In genomic region chr4:173211838-173212237, GRCh38 we compare ENCODE assay signal across 10 cellular contexts. TPM values are rescaled to one million over a fixed set of nuclear protein-coding genes. Genes with fewer than 3 reads are reported as not detected.
DNase-seq lines count a peak whose midpoint lies in the region; ATAC-seq and TF ChIP-seq lines count a peak whose summit lies in the region.
"Had no signal": no experiment of that assay in that cellular context is flagged by ENCODE, and none has a peak within 500 bp of the region (broad histone marks: within the 10 kb centered on the region; RNA-seq: fewer than 3 reads in every experiment).

No MANE protein-coding gene starts in this region.

- H3F3A ChIP-seq in SK-N-SH (replicated peaks; ENCODE audit: insufficient read depth), result peaks cover 39% of the 10 kb centered on the region

- no peak for TF ChIP-seq CTCF in SK-N-SH (IDR thresholded peaks at IDR 0.05)

- peak; percentile 73 for ATAC-seq in HG02870 (IDR thresholded peaks at IDR 0.05; ENCODE audit: unreplicated experiment)
- no peak for ATAC-seq in HG03460 (IDR thresholded peaks at IDR 0.05; ENCODE audit: unreplicated experiment)
- ATAC-seq in HG02884 (IDR thresholded peaks at IDR 0.05; ENCODE audit: unreplicated experiment), result no peak

- H4K20me1 ChIP-seq in SK-N-SH (ENCODE audit: insufficient read depth), result no peaks in the 10 kb centered on the region; the same call in 1 of the 2 replicates

- DNase-seq in EL (peak; percentile 74), SK-N-SH (no peak), kidney glomerular epithelial cell (lab: John Stamatoyannopoulos, UW) (peak; percentile 83), activated gamma-delta T cell (lab: John Stamatoyannopoulos, UW) (no peak), T-helper 1 cell (no peak)
- DNase-seq: dorsolateral prefrontal cortex, NCI-H526 treated with DMSO at 0.1 percent for 48 hours had no signal

- peaks cover 27% of the 10 kb centered on the region for H3K79me2 ChIP-seq in SK-N-SH (ENCODE audit: insufficient read depth)

- no peaks in the 10 kb centered on the region for H3K9me3 ChIP-seq in SK-N-SH

- H2AFZ ChIP-seq in SK-N-SH (ENCODE audit: low read depth), result no peak overlapping the region

- TF ChIP-seq RAD21 in SK-N-SH (IDR thresholded peaks at IDR 0.05; ENCODE audit: low read length), result no peak

- CTCF ChIA-PET in SK-N-SH (lab: Yijun Ruan, JAX), result no interaction called here

- H3K4me2 ChIP-seq in SK-N-SH, result peak overlapping the region; percentile 2; the same call in 1 of the 2 replicates

- peak; percentile 10 to 75; a peak in 2 of 4 replicates for TF ChIP-seq EP300 in SK-N-SH (IDR thresholded peaks at IDR 0.05; ENCODE audit: borderline replicate concordance in 1 of 2, low read depth in 1 of 2, low read length in 1 of 2)

- H3K4me3 ChIP-seq in SK-N-SH (ENCODE audit: low read depth in 2 of 2, low read length in 1 of 2), result no peak overlapping the region
- H3K4me3 ChIP-seq: dorsolateral prefrontal cortex had no signal

- H3K4me1 ChIP-seq in SK-N-SH (ENCODE audit: control insufficient read depth in 1 of 2, insufficient read depth in 2 of 2, low read depth in 1 of 2, low read length in 1 of 2), result peaks cover 0 to 44% of the 10 kb centered on the region in 2 experiments; a peak in 3 of 4 replicates

- no peak overlapping the region for H3K9ac ChIP-seq in SK-N-SH

- no peaks in the 10 kb centered on the region for H3K27me3 ChIP-seq in SK-N-SH (ENCODE audit: insufficient read depth)
- H3K27me3 ChIP-seq: dorsolateral prefrontal cortex had no signal

- 10% methylated on average over 1 of the region's 1 CpG for WGBS in SK-N-SH (ENCODE audit: low lambda C conversion rate)

- peak overlapping the region in 1 of 2 experiments; percentile 24; a peak in 1 of 4 replicates for H3K27ac ChIP-seq in SK-N-SH (ENCODE audit: low read depth in 2 of 2, low read length in 1 of 2)
- H3K27ac ChIP-seq: dorsolateral prefrontal cortex had no signal

- H3K36me3 ChIP-seq in SK-N-SH (replicated peaks in 1 of 2; ENCODE audit: control insufficient read depth in 1 of 2, insufficient read depth in 2 of 2, low read length in 1 of 2), result no peaks in the 10 kb centered on the region

- POLR2A ChIA-PET in SK-N-SH (lab: Yijun Ruan, JAX), result no interaction called here

- H3K9me2 ChIP-seq in SK-N-SH, result no peaks in the 10 kb centered on the region

TF ChIP-seq in SK-N-SH, 30 proteins besides CTCF, POLR2A, EP300 and RAD21:
- no peak for TF ChIP-seq SMC3 (IDR thresholded peaks at IDR 0.05; ENCODE audit: low read depth, low read length)
- no peak for TF ChIP-seq GATA2 (CRISPR knock-in tag; IDR thresholded peaks at IDR 0.05)
- TF ChIP-seq CHD2 (IDR thresholded peaks at IDR 0.05; ENCODE audit: low read length, partially characterized antibody), result no peak
- TF ChIP-seq, protein P1, sequence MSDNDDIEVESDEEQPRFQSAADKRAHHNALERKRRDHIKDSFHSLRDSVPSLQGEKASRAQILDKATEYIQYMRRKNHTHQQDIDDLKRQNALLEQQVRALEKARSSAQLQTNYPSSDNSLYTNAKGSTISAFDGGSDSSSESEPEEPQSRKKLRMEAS (IDR thresholded peaks at IDR 0.05; ENCODE audit: low read depth), result peak; percentile 90
- TF ChIP-seq, protein P2, sequence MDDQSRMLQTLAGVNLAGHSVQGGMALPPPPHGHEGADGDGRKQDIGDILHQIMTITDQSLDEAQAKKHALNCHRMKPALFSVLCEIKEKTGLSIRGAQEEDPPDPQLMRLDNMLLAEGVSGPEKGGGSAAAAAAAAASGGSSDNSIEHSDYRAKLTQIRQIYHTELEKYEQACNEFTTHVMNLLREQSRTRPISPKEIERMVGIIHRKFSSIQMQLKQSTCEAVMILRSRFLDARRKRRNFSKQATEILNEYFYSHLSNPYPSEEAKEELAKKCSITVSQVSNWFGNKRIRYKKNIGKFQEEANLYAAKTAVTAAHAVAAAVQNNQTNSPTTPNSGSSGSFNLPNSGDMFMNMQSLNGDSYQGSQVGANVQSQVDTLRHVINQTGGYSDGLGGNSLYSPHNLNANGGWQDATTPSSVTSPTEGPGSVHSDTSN (IDR thresholded peaks at IDR 0.05), result peak; percentile 82
- TF ChIP-seq TEAD4 (IDR thresholded peaks at IDR 0.05; ENCODE audit: borderline replicate concordance, insufficient read depth), result peak; percentile 54; the same call in 1 of the 2 replicates
- TF ChIP-seq RCOR1 (IDR thresholded peaks at IDR 0.05; ENCODE audit: low read length), result no peak
- TF ChIP-seq, protein P3, sequence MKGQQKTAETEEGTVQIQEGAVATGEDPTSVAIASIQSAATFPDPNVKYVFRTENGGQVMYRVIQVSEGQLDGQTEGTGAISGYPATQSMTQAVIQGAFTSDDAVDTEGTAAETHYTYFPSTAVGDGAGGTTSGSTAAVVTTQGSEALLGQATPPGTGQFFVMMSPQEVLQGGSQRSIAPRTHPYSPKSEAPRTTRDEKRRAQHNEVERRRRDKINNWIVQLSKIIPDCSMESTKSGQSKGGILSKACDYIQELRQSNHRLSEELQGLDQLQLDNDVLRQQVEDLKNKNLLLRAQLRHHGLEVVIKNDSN (IDR thresholded peaks at IDR 0.05; ENCODE audit: borderline replicate concordance, low read depth), result peak; percentile 40; the same call in 1 of the 2 replicates
- TF ChIP-seq TCF12 (IDR thresholded peaks at IDR 0.05), result peak; percentile 82; the same call in 1 of the 2 replicates
- TF ChIP-seq MEF2A (IDR thresholded peaks at IDR 0.05; ENCODE audit: borderline replicate concordance, low read depth), result peak; percentile 30; the same call in 1 of the 2 replicates
- no peak for TF ChIP-seq FOXJ3 (CRISPR knock-in tag; IDR thresholded peaks at IDR 0.05)
- peak; percentile 61; the same call in 1 of the 2 replicates for TF ChIP-seq SIN3A (IDR thresholded peaks at IDR 0.05; ENCODE audit: borderline replicate concordance, low read depth, low read length)
- TF ChIP-seq REST (IDR thresholded peaks at IDR 0.05; ENCODE audit: low read depth, low read length), result peak; percentile 83
- peak; percentile 85 for TF ChIP-seq JUND (IDR thresholded peaks at IDR 0.05)
- TF ChIP-seq FOSL2 (IDR thresholded peaks at IDR 0.05; ENCODE audit: borderline replicate concordance, low read depth), result peak; percentile 87
- no peak for TF ChIP-seq MXI1 (IDR thresholded peaks at IDR 0.05; ENCODE audit: low read depth, low read length)
- TF ChIP-seq POLR2AphosphoS5 (IDR thresholded peaks at IDR 0.05; ENCODE audit: low read depth, low read length), result peak; percentile 54; the same call in 1 of the 2 replicates
- TF ChIP-seq USF2 (IDR thresholded peaks at IDR 0.05; ENCODE audit: borderline replicate concordance, low read depth, low read length), result no peak
- no peak for TF ChIP-seq ELF1 (IDR thresholded peaks at IDR 0.05)
- TF ChIP-seq RXRA (IDR thresholded peaks at IDR 0.05; ENCODE audit: borderline replicate concordance, low read depth), result peak; percentile 95
- TF ChIP-seq NRF1 (IDR thresholded peaks at IDR 0.05; ENCODE audit: low read depth, low read length), result no peak
- TF ChIP-seq, protein P4, sequence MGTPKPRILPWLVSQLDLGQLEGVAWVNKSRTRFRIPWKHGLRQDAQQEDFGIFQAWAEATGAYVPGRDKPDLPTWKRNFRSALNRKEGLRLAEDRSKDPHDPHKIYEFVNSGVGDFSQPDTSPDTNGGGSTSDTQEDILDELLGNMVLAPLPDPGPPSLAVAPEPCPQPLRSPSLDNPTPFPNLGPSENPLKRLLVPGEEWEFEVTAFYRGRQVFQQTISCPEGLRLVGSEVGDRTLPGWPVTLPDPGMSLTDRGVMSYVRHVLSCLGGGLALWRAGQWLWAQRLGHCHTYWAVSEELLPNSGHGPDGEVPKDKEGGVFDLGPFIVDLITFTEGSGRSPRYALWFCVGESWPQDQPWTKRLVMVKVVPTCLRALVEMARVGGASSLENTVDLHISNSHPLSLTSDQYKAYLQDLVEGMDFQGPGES (IDR thresholded peaks at IDR 0.05; ENCODE audit: low read depth, low read length), result no peak
- peak; percentile 82 for TF ChIP-seq NFIC (IDR thresholded peaks at IDR 0.05; ENCODE audit: borderline replicate concordance)

RNA-seq across cellular contexts. Expression of gene GALNT7, which starts 43.2 kb away (rescaled TPM):
- 14.8 and 20.0 TPM in 2 replicates for polyA plus RNA-seq in SK-N-SH (2012; rRNA removed)
- polyA plus RNA-seq in SK-N-SH (2012; cell fraction: cytosol; rRNA removed), result 22.1 and 24.6 TPM in 2 replicates
- 9.7 and 28.0 TPM in 2 replicates for polyA plus RNA-seq in SK-N-SH (2012; cell fraction: nucleus; rRNA removed)

Comparison
In these comparisons a context has a peak if more than half of its experiments do, and no peak if none do; other contexts are left out.
1. DNase-seq: peak in EL (single experiment) and kidney glomerular epithelial cell (single experiment); none in SK-N-SH (single experiment), activated gamma-delta T cell (single experiment) and T-helper 1 cell (0 of 5).